Comparison of ENCODE assay signal across 17 cellular contexts in genomic region chr1:84019217-84019616, GRCh38. TPM values are rescaled to one million over a fixed set of nuclear protein-coding genes. Genes with fewer than 3 reads are reported as not detected.
DNase-seq lines count a peak whose midpoint lies in the region; ATAC-seq and TF ChIP-seq lines count a peak whose summit lies in the region.
"Had no signal": no experiment of that assay in that cellular context is flagged by ENCODE, and none has a peak within 500 bp of the region (broad histone marks: within the 10 kb centered on the region; RNA-seq: fewer than 3 reads in every experiment).

No MANE protein-coding gene starts in this region.

- H3K4me1 Mint-ChIP-seq in nephron progenitor cell (peaks cover 40% of the 10 kb centered on the region), type B pancreatic cell (ENCODE audit: unreplicated experiment) (peaks cover 3% of the 10 kb centered on the region)
- no peaks in the 10 kb centered on the region for H3K4me1 Mint-ChIP-seq in activated naive CD8-positive, alpha-beta T cell treated with anti-CD3 and anti-CD28 coated beads, Interleukin-2, amount 50 U/mL, for 24 hours
- H3K4me1 Mint-ChIP-seq: CD4-positive, CD25-positive, alpha-beta regulatory T cell; CD8-positive, alpha-beta memory T cell had no signal

- no peak overlapping the region for H3K27ac ChIP-seq in HCT116 (ENCODE audit: low read depth, low read length)
- H3K27ac ChIP-seq: GM23248, HL-60 had no signal

- intact Hi-C loops in HCT116 (cut with micrococcal nuclease): no loop called here

- no peak overlapping the region for H3K4me2 ChIP-seq in HCT116 (ENCODE audit: low read length)

- TF ChIP-seq RAD21 in HCT116 (IDR thresholded peaks at IDR 0.05; ENCODE audit: low read depth): no peak

- RAD21 ChIA-PET in HCT116 (lab: Charles Lee; ENCODE audit: low non-redundant PET in 1 of 2, low total read pairs in 2 of 2, uncharacterized antibody in 2 of 2, unreplicated experiment in 2 of 2): no interaction called here

- H3K4me3 ChIP-seq in HCT116 (replicated peaks in 1 of 2; ENCODE audit: low read depth in 1 of 2, low read length in 2 of 2): no peak overlapping the region
- H3K4me3 ChIP-seq: GM23248, HAP-1 had no signal

- peaks cover 3 to 7% of the 10 kb centered on the region in 2 experiments; a peak in 2 of 4 replicates for H3K4me1 ChIP-seq in HCT116 (ENCODE audit: control insufficient read depth in 1 of 2, insufficient read depth in 2 of 2, low read length in 2 of 2)
- H3K4me1 ChIP-seq: BE2C, HAP-1 had no signal

- no peak for TF ChIP-seq CTCF in HCT116 (IDR thresholded peaks at IDR 0.05 in 2 of 3, conservative IDR thresholded peaks at IDR 0.05 in 1 of 3; ENCODE audit: borderline replicate concordance in 1 of 3, insufficient read depth in 1 of 3, low read depth in 2 of 3, low read length in 2 of 3)
- TF ChIP-seq CTCF in nephron progenitor cell (IDR thresholded peaks at IDR 0.05): no peak
- no peak for TF ChIP-seq CTCF in type B pancreatic cell (conservative IDR thresholded peaks at IDR 0.05)

- H3K36me3 ChIP-seq in HCT116 (ENCODE audit: control insufficient read depth in 1 of 2, insufficient read depth in 2 of 2, low read length in 2 of 2): no peaks in the 10 kb centered on the region
- H3K36me3 ChIP-seq: BE2C, HAP-1 had no signal

- no peaks in the 10 kb centered on the region for H3K27me3 ChIP-seq in HCT116 (ENCODE audit: insufficient read depth, low read length)
- H3K27me3 ChIP-seq: BE2C had no signal

- DNase-seq in DMS53 (lab: John Stamatoyannopoulos, UW) (peak; percentile 75), HCT116 (ENCODE audit: low read depth, low spot score) (no peak), nephron progenitor cell (no peak), type B pancreatic cell (ENCODE audit: extremely low spot score, unreplicated experiment) (no peak)
- DNase-seq in activated naive CD8-positive, alpha-beta T cell treated with anti-CD3 and anti-CD28 coated beads, Interleukin-2, amount 50 U/mL, for 24 hours: no peak
- DNase-seq: BE2C; C1 segment of cervical spinal cord; CD4-positive, CD25-positive, alpha-beta regulatory T cell; CD8-positive, alpha-beta memory T cell; DMS 273 treated with DMSO at 0.1 percent for 48 hours; DMS79; GDM1; GM23248; IMR-90 had no signal

- peak overlapping the region; percentile 8 for H2AFZ ChIP-seq in HCT116 (ENCODE audit: low read depth, low read length, poor library complexity, severe bottlenecking)
- H2AFZ ChIP-seq: GM23248 had no signal

- H3K4me3 Mint-ChIP-seq in nephron progenitor cell: peak overlapping the region; percentile 1
- H3K4me3 Mint-ChIP-seq in type B pancreatic cell: no peak overlapping the region
- no peak overlapping the region for H3K4me3 Mint-ChIP-seq in activated naive CD8-positive, alpha-beta T cell treated with anti-CD3 and anti-CD28 coated beads, Interleukin-2, amount 50 U/mL, for 24 hours
- H3K4me3 Mint-ChIP-seq: CD4-positive, CD25-positive, alpha-beta regulatory T cell; CD8-positive, alpha-beta memory T cell had no signal

- no TSS peak for BruUV-seq in HCT116 (replicated peaks; lab: Mats Ljungman, UMichigan)

- no peak for TF ChIP-seq POLR2A in HCT116 (IDR thresholded peaks at IDR 0.05; ENCODE audit: borderline replicate concordance, extremely low read depth, insufficient read depth, insufficient read length)

- no peaks in the 10 kb centered on the region for H3K9me3 ChIP-seq in HCT116 (ENCODE audit: control insufficient read depth in 1 of 2, insufficient read depth in 1 of 2, low read depth in 1 of 2, low read length in 2 of 2)
- H3K9me3 ChIP-seq: BE2C, HAP-1 had no signal

- no peaks in the 10 kb centered on the region for H3K79me2 ChIP-seq in HCT116 (ENCODE audit: insufficient read depth, low read length)

- CTCF ChIA-PET in HCT116 (lab: Charles Lee): no interaction called here

- POLR2A ChIA-PET in HCT116 (lab: Charles Lee): no interaction called here

- no peak overlapping the region for H3K9ac ChIP-seq in HCT116 (ENCODE audit: low read length)
- H3K9ac ChIP-seq: GM23248 had no signal

- H3K27me3 Mint-ChIP-seq in nephron progenitor cell (ENCODE audit: low read depth, poor library complexity) (no peaks in the 10 kb centered on the region), type B pancreatic cell (no peaks in the 10 kb centered on the region)
- peaks cover 4% of the 10 kb centered on the region for H3K27me3 Mint-ChIP-seq in activated naive CD8-positive, alpha-beta T cell treated with anti-CD3 and anti-CD28 coated beads, Interleukin-2, amount 50 U/mL, for 24 hours

- H3K9me2 ChIP-seq in HCT116 (ENCODE audit: insufficient read depth): no peaks in the 10 kb centered on the region

- H3K36me3 Mint-ChIP-seq in nephron progenitor cell (ENCODE audit: low read depth) (peaks cover 27% of the 10 kb centered on the region), type B pancreatic cell (no peaks in the 10 kb centered on the region)
- peaks cover 2% of the 10 kb centered on the region for H3K36me3 Mint-ChIP-seq in activated naive CD8-positive, alpha-beta T cell treated with anti-CD3 and anti-CD28 coated beads, Interleukin-2, amount 50 U/mL, for 24 hours (ENCODE audit: low read depth)
- H3K36me3 Mint-ChIP-seq: CD4-positive, CD25-positive, alpha-beta regulatory T cell; CD8-positive, alpha-beta memory T cell had no signal

- peak overlapping the region; percentile 84 for H3K27ac Mint-ChIP-seq in nephron progenitor cell
- H3K27ac Mint-ChIP-seq in type B pancreatic cell: peak overlapping the region; percentile 40
- H3K27ac Mint-ChIP-seq in activated naive CD8-positive, alpha-beta T cell treated with anti-CD3 and anti-CD28 coated beads, Interleukin-2, amount 50 U/mL, for 24 hours: no peak overlapping the region
- H3K27ac Mint-ChIP-seq: CD4-positive, CD25-positive, alpha-beta regulatory T cell; CD8-positive, alpha-beta memory T cell had no signal

- H3K9me3 Mint-ChIP-seq in nephron progenitor cell (peaks cover 33% of the 10 kb centered on the region), type B pancreatic cell (no peaks in the 10 kb centered on the region)
- H3K9me3 Mint-ChIP-seq in activated naive CD8-positive, alpha-beta T cell treated with anti-CD3 and anti-CD28 coated beads, Interleukin-2, amount 50 U/mL, for 24 hours: no peaks in the 10 kb centered on the region

- no peaks in the 10 kb centered on the region for H4K20me1 ChIP-seq in HCT116 (ENCODE audit: insufficient read depth)

- no peak for ATAC-seq in HCT116
- no peak for ATAC-seq in HG03280 (IDR thresholded peaks at IDR 0.05; ENCODE audit: unreplicated experiment)
- ATAC-seq in activated naive CD8-positive, alpha-beta T cell treated with anti-CD3 and anti-CD28 coated beads, Interleukin-2, amount 50 U/mL, for 24 hours: no peak

TF ChIP-seq in HCT116, 20 proteins besides CTCF, POLR2A, EP300 and RAD21 (continues in another document):
- no peak for TF ChIP-seq FOSL1 (IDR thresholded peaks at IDR 0.05; ENCODE audit: low read depth)
- TF ChIP-seq CBX3 (IDR thresholded peaks at IDR 0.05; ENCODE audit: low read depth): no peak
- no peak for TF ChIP-seq EGR1 (IDR thresholded peaks at IDR 0.05; ENCODE audit: low read depth)
- no peak for TF ChIP-seq SIN3A (IDR thresholded peaks at IDR 0.05; ENCODE audit: low read depth)
- TF ChIP-seq ELF1 (IDR thresholded peaks at IDR 0.05; ENCODE audit: borderline replicate concordance, low read depth): no peak
- no peak for TF ChIP-seq ATF3 (IDR thresholded peaks at IDR 0.05)
- no peak for TF ChIP-seq YY1 (IDR thresholded peaks at IDR 0.05; ENCODE audit: extremely low read depth, insufficient replicate concordance, low read depth, low read length)
- TF ChIP-seq, protein P1, sequence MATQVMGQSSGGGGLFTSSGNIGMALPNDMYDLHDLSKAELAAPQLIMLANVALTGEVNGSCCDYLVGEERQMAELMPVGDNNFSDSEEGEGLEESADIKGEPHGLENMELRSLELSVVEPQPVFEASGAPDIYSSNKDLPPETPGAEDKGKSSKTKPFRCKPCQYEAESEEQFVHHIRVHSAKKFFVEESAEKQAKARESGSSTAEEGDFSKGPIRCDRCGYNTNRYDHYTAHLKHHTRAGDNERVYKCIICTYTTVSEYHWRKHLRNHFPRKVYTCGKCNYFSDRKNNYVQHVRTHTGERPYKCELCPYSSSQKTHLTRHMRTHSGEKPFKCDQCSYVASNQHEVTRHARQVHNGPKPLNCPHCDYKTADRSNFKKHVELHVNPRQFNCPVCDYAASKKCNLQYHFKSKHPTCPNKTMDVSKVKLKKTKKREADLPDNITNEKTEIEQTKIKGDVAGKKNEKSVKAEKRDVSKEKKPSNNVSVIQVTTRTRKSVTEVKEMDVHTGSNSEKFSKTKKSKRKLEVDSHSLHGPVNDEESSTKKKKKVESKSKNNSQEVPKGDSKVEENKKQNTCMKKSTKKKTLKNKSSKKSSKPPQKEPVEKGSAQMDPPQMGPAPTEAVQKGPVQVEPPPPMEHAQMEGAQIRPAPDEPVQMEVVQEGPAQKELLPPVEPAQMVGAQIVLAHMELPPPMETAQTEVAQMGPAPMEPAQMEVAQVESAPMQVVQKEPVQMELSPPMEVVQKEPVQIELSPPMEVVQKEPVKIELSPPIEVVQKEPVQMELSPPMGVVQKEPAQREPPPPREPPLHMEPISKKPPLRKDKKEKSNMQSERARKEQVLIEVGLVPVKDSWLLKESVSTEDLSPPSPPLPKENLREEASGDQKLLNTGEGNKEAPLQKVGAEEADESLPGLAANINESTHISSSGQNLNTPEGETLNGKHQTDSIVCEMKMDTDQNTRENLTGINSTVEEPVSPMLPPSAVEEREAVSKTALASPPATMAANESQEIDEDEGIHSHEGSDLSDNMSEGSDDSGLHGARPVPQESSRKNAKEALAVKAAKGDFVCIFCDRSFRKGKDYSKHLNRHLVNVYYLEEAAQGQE (IDR thresholded peaks at IDR 0.05; ENCODE audit: low read depth): no peak

RNA-seq across cellular contexts. Expression of gene TTLL7, which starts 20.3 kb away (rescaled TPM):
- total RNA-seq in HCT116 (2021; ENCODE audit: unreplicated experiment): 21.2 TPM
- 4.6 and 7.8 TPM in 2 replicates for polyA plus RNA-seq in HCT116 (2012)
- total RNA-seq in type B pancreatic cell (ENCODE audit: low replicate concordance): 21.1 and 27.5 TPM in 2 replicates
